ENCODE assay signal across 16 cellular contexts in genomic region chr2:120104002-120104467, GRCh38.
DNase-seq lines count a peak whose midpoint lies in the region; ATAC-seq and TF ChIP-seq lines count a peak whose summit lies in the region.
"Had no signal": no experiment of that assay in that cellular context is flagged by ENCODE, and none has a peak within 500 bp of the region (broad histone marks: within the 10 kb centered on the region; RNA-seq: fewer than 3 reads in every experiment).

No MANE protein-coding gene starts in this region.

- H3K36me3 ChIP-seq in brain microvascular endothelial cell (replicated peaks) (no peaks in the 10 kb centered on the region), kidney epithelial cell (ENCODE audit: control insufficient read depth, insufficient read depth, low read length) (no peaks in the 10 kb centered on the region), MM.1S (replicated peaks; ENCODE audit: insufficient read depth, low read length) (no peaks in the 10 kb centered on the region)
- peaks cover 0 to 3% (median 0%) of the 10 kb centered on the region in 3 experiments for H3K36me3 ChIP-seq in naive thymus-derived CD4-positive, alpha-beta T cell (ENCODE audit: control insufficient read depth in 2 of 3, insufficient read depth in 3 of 3, low read length in 3 of 3)

- CTCF ChIA-PET in naive thymus-derived CD4-positive, alpha-beta T cell (lab: Charles Lee), result no interaction called here

- no peaks in the 10 kb centered on the region for H3K9me3 ChIP-seq in MM.1S (replicated peaks; ENCODE audit: insufficient read depth, low read length)
- H3K9me3 ChIP-seq in naive thymus-derived CD4-positive, alpha-beta T cell (ENCODE audit: control insufficient read depth in 2 of 3, low read length in 3 of 3), result no peaks in the 10 kb centered on the region

- no peak overlapping the region for H3K4me3 Mint-ChIP-seq in naive thymus-derived CD4-positive, alpha-beta T cell
- H3K4me3 Mint-ChIP-seq: activated CD4-positive, alpha-beta memory T cell treated with anti-CD3 and anti-CD28 coated beads, Interleukin-2, amount 10 ng/mL, durations not matched to agents 7 days and 5 days; CD4-positive, CD25-positive, alpha-beta regulatory T cell; memory B cell; T-helper 1 cell treated with Interleukin-12 subunit alpha and Interleukin-12 subunit beta and Interleukin-4 antibody, amounts not matched to agents 30 μg/mL and 1 μg/mL, for 36 hours had no signal

- no peak overlapping the region for H3K4me3 ChIP-seq in brain microvascular endothelial cell (ENCODE audit: low read depth, low read length)
- H3K4me3 ChIP-seq in kidney epithelial cell (ENCODE audit: low read depth, low read length), result no peak overlapping the region
- H3K4me3 ChIP-seq in MM.1S (ENCODE audit: low read length), result no peak overlapping the region
- H3K4me3 ChIP-seq in naive thymus-derived CD4-positive, alpha-beta T cell (ENCODE audit: low read length), result no peak overlapping the region

- H3K27me3 ChIP-seq in brain microvascular endothelial cell (replicated peaks) (no peaks in the 10 kb centered on the region), kidney epithelial cell (ENCODE audit: control insufficient read depth, insufficient read depth, low read length) (no peaks in the 10 kb centered on the region), MM.1S (replicated peaks; ENCODE audit: insufficient read depth, low read length) (no peaks in the 10 kb centered on the region)
- H3K27me3 ChIP-seq in naive thymus-derived CD4-positive, alpha-beta T cell (ENCODE audit: control insufficient read depth in 2 of 2, insufficient read depth in 2 of 2, low read length in 2 of 2), result no peaks in the 10 kb centered on the region

- H3K36me3 Mint-ChIP-seq in naive thymus-derived CD4-positive, alpha-beta T cell, result peaks cover 6 to 56% (median 17%) of the 10 kb centered on the region in 5 donors

- no peak for ATAC-seq in naive thymus-derived CD4-positive, alpha-beta T cell

- H3K27ac ChIP-seq in brain microvascular endothelial cell (peak overlapping the region; percentile 62), MM.1S (ENCODE audit: low read length) (no peak overlapping the region)
- H3K27ac ChIP-seq in naive thymus-derived CD4-positive, alpha-beta T cell (ENCODE audit: low read depth, low read length), result no peak overlapping the region

- H3K4me1 ChIP-seq in MM.1S (ENCODE audit: low read length), result peaks cover 6% of the 10 kb centered on the region
- H3K4me1 ChIP-seq in naive thymus-derived CD4-positive, alpha-beta T cell (ENCODE audit: control insufficient read depth in 2 of 2, insufficient read depth in 2 of 2, low read length in 2 of 2), result peaks cover 7 to 11% of the 10 kb centered on the region in 2 donors

- no peaks in the 10 kb centered on the region for H4K20me1 ChIP-seq in MM.1S (ENCODE audit: insufficient read depth, low read length)

- intact Hi-C loops in naive thymus-derived CD4-positive, alpha-beta T cell (cut with micrococcal nuclease), result no loop called here

- peak; percentile 57 for DNase-seq in AG20443 (ENCODE audit: low spot score)
- DNase-seq in HS-5 (ENCODE audit: low read depth), result peak; percentile 88
- peak; percentile 96 for DNase-seq in brain microvascular endothelial cell
- peak; percentile 48 for DNase-seq in kidney epithelial cell (ENCODE audit: low read depth)
- DNase-seq in NCI-H69 (lab: John Stamatoyannopoulos, UW), result no peak
- no peak for DNase-seq in MM.1S
- no peak for DNase-seq in cerebellar nuclear complex (lab: John Stamatoyannopoulos, UW)
- DNase-seq in naive thymus-derived CD4-positive, alpha-beta T cell, result no peak
- DNase-seq: activated CD4-positive, alpha-beta memory T cell treated with anti-CD3 and anti-CD28 coated beads, Interleukin-2, amount 10 ng/mL, durations not matched to agents 7 days and 5 days; CD4-positive, CD25-positive, alpha-beta regulatory T cell; hypothalamus; NCI-H2081; stimulated activated CD4-positive, alpha-beta T cell treated with anti-CD3 and anti-CD28 coated beads, Interleukin-4, amount 100 ng/mL, for 1 hour; stimulated activated naive CD4-positive, alpha-beta T cell treated with Interleukin-2 at 50 U/mL for 16 hours had no signal

- no peak overlapping the region for H3K4me2 ChIP-seq in MM.1S (ENCODE audit: low read depth, low read length)

- no peaks in the 10 kb centered on the region for H3K79me2 ChIP-seq in MM.1S (ENCODE audit: low read length)

- peaks cover 0 to 27% (median 0%) of the 10 kb centered on the region in 5 donors for H3K27me3 Mint-ChIP-seq in naive thymus-derived CD4-positive, alpha-beta T cell
- H3K27me3 Mint-ChIP-seq: memory B cell had no signal

- no peaks in the 10 kb centered on the region for H3K9me2 ChIP-seq in MM.1S (replicated peaks; ENCODE audit: insufficient read depth, low read length)

- peaks cover 4 to 21% (median 14%) of the 10 kb centered on the region in 7 donors for H3K4me1 Mint-ChIP-seq in naive thymus-derived CD4-positive, alpha-beta T cell

- in situ Hi-C loops in brain microvascular endothelial cell (cut with HindIII; ENCODE audit: low pct_ligation_motif_present, low sequenced_read_pairs), result no loop called here

- POLR2A ChIA-PET in naive thymus-derived CD4-positive, alpha-beta T cell (lab: Charles Lee), result no interaction called here

- no peaks in the 10 kb centered on the region for H3F3A ChIP-seq in MM.1S (ENCODE audit: insufficient read depth, low read length)

- H3K9ac ChIP-seq in MM.1S (ENCODE audit: low read length), result no peak overlapping the region

- H3K27ac Mint-ChIP-seq in naive thymus-derived CD4-positive, alpha-beta T cell, result no peak overlapping the region
- H3K27ac Mint-ChIP-seq: activated CD4-positive, alpha-beta memory T cell treated with anti-CD3 and anti-CD28 coated beads, Interleukin-2, amount 10 ng/mL, durations not matched to agents 7 days and 5 days; CD4-positive, CD25-positive, alpha-beta regulatory T cell; memory B cell; T-helper 1 cell treated with Interleukin-12 subunit alpha and Interleukin-12 subunit beta and Interleukin-4 antibody, amounts not matched to agents 30 μg/mL and 1 μg/mL, for 36 hours had no signal

- H2AFZ ChIP-seq in MM.1S (ENCODE audit: low read length), result no peak overlapping the region

- TF ChIP-seq CTCF in brain microvascular endothelial cell (IDR thresholded peaks at IDR 0.05; ENCODE audit: low read depth, low read length, missing control alignments) (no peak), kidney epithelial cell (IDR thresholded peaks at IDR 0.05; ENCODE audit: insufficient read depth, low read length, poor library complexity, severe bottlenecking) (no peak), MM.1S (IDR thresholded peaks at IDR 0.05; ENCODE audit: low read length) (no peak)

- H3K9me3 Mint-ChIP-seq in naive thymus-derived CD4-positive, alpha-beta T cell, result peaks cover 0 to 6% (median 0%) of the 10 kb centered on the region in 11 donors
- H3K9me3 Mint-ChIP-seq: activated CD4-positive, alpha-beta memory T cell treated with anti-CD3 and anti-CD28 coated beads, Interleukin-2, amount 10 ng/mL, durations not matched to agents 7 days and 5 days; memory B cell had no signal

Comparison
In these comparisons a context has a peak if more than half of its experiments do, and no peak if none do; other contexts are left out.
1. DNase-seq: peak in AG20443 (single experiment), HS-5 (single experiment), brain microvascular endothelial cell (single experiment) and kidney epithelial cell (single experiment); none in NCI-H69 (single experiment), MM.1S (single experiment), cerebellar nuclear complex (0 of 2) and naive thymus-derived CD4-positive, alpha-beta T cell (0 of 9).